19 cellular contexts compared by ENCODE assay signal in genomic region chr17:15106540-15106939, GRCh38.
DNase-seq lines count a peak whose midpoint lies in the region; FAIRE-seq and TF ChIP-seq lines count a peak whose summit lies in the region.
"Had no signal": no experiment of that assay in that cellular context is flagged by ENCODE, and none has a peak within 500 bp of the region (broad histone marks: within the 10 kb centered on the region; RNA-seq: fewer than 3 reads in every experiment).

No MANE protein-coding gene starts in this region.

- peaks cover 6% of the 10 kb centered on the region for H3K4me1 ChIP-seq in astrocyte (ENCODE audit: insufficient read depth, low read length)
- H3K4me1 ChIP-seq in keratinocyte (ENCODE audit: control insufficient read depth, extremely low read depth, insufficient read depth, low read length) = peaks cover 10% of the 10 kb centered on the region
- H3K4me1 ChIP-seq: psoas muscle had no signal

- peak; percentile 29 for FAIRE-seq in astrocyte (lab: Jason Lieb, UNC)
- FAIRE-seq in keratinocyte (lab: Jason Lieb, UNC) = peak; percentile 98

- H3K4me1 Mint-ChIP-seq in astrocyte (ENCODE audit: low read depth, unreplicated experiment) (peaks cover 11% of the 10 kb centered on the region), glutamatergic neuron (ENCODE audit: low read depth, unreplicated experiment) (no peaks in the 10 kb centered on the region)

- H3K79me2 ChIP-seq in astrocyte (ENCODE audit: insufficient read depth, low read length) = no peaks in the 10 kb centered on the region
- H3K79me2 ChIP-seq in keratinocyte (ENCODE audit: control insufficient read depth, insufficient read depth, low read length) = no peaks in the 10 kb centered on the region

- no peak overlapping the region for H3K9ac ChIP-seq in astrocyte (ENCODE audit: low read length)
- H3K9ac ChIP-seq in keratinocyte (ENCODE audit: control insufficient read depth, extremely low read depth, insufficient read depth, low read length) = no peak overlapping the region

- no peaks in the 10 kb centered on the region for H3K27me3 Mint-ChIP-seq in astrocyte (ENCODE audit: low read depth, unreplicated experiment)
- no peaks in the 10 kb centered on the region for H3K27me3 Mint-ChIP-seq in glutamatergic neuron (ENCODE audit: unreplicated experiment)

- DNase-seq in EH (ENCODE audit: low read depth) = peak; percentile 29
- DNase-seq in HK-2 (ENCODE audit: unreplicated experiment) = peak; percentile 4
- peak; percentile 32 for DNase-seq in astrocyte (ENCODE audit: low read depth)
- DNase-seq in keratinocyte (ENCODE audit: low read depth, low spot score) = peak; percentile 36
- no peak for DNase-seq in activated CD4-positive, alpha-beta T cell treated with anti-CD3 and anti-CD28 coated beads, Interleukin-2, amount 50 U/mL, for 4 hours
- DNase-seq in stimulated activated naive CD4-positive, alpha-beta T cell treated with Interleukin-2 at 50 U/mL for 16 hours (lab: John Stamatoyannopoulos, UW) = no peak
- no peak for DNase-seq in NAMALWA (ENCODE audit: low spot score)
- no peak for DNase-seq in glutamatergic neuron
- DNase-seq: activated CD4-positive, alpha-beta T cell treated with anti-CD3 and anti-CD28 coated beads for 48 hours; activated T-cell treated with anti-CD3 and anti-CD28 coated beads, Interleukin-2, amount 50 U/mL, for 24 hours; C1 segment of cervical spinal cord; DND-41; erythroblast; head of caudate nucleus; left colon; MG63; NCI-H2081 treated with DMSO at 0.1 percent for 48 hours; psoas muscle had no signal

- H3K4me2 ChIP-seq in astrocyte (ENCODE audit: low read length) (peak overlapping the region; percentile 16), keratinocyte (ENCODE audit: control insufficient read depth, extremely low read depth, insufficient read depth, low read depth, low read length) (peak overlapping the region; percentile 46)

- no peaks in the 10 kb centered on the region for H3K27me3 ChIP-seq in astrocyte (ENCODE audit: insufficient read depth, low read length)
- H3K27me3 ChIP-seq in keratinocyte (ENCODE audit: control insufficient read depth, extremely low read depth, insufficient read depth, low read length) = no peaks in the 10 kb centered on the region
- H3K27me3 ChIP-seq: MG63 had no signal

- H3K27ac ChIP-seq in astrocyte (ENCODE audit: low read depth, low read length) = no peak overlapping the region
- no peak overlapping the region for H3K27ac ChIP-seq in keratinocyte (ENCODE audit: control insufficient read depth, insufficient read depth, low read length)
- H3K27ac ChIP-seq: psoas muscle had no signal

- H3K9me3 ChIP-seq in astrocyte (ENCODE audit: insufficient read depth, low read depth, low read length) (no peaks in the 10 kb centered on the region), keratinocyte (ENCODE audit: control insufficient read depth, low read depth, low read length) (no peaks in the 10 kb centered on the region)
- H3K9me3 ChIP-seq: MG63, psoas muscle had no signal

- H3K36me3 Mint-ChIP-seq in astrocyte (ENCODE audit: low read depth, unreplicated experiment) (no peaks in the 10 kb centered on the region), glutamatergic neuron (ENCODE audit: unreplicated experiment) (no peaks in the 10 kb centered on the region)

- H3K27ac Mint-ChIP-seq in astrocyte (ENCODE audit: unreplicated experiment) (no peak overlapping the region), glutamatergic neuron (ENCODE audit: unreplicated experiment) (no peak overlapping the region)
- H3K27ac Mint-ChIP-seq: activated T-cell treated with anti-CD3 and anti-CD28 coated beads, Interleukin-2, amount 50 U/mL, for 24 hours; T-helper 2 cell treated with Interferon-gamma antibody and Interleukin-4, amounts not matched to agents 5 μg/mL and 100 μg/mL, for 36 hours had no signal

- dilution Hi-C loops in keratinocyte (cut with MboI; ENCODE audit: extremely low pct_ligation_motif_present, low sequenced_read_pairs) = no loop called here

- H3K36me3 ChIP-seq in astrocyte (ENCODE audit: insufficient read depth, low read length) (no peaks in the 10 kb centered on the region), keratinocyte (ENCODE audit: control insufficient read depth in 2 of 2, extremely low read depth in 1 of 2, insufficient read depth in 2 of 2, low read length in 2 of 2) (no peaks in the 10 kb centered on the region)
- H3K36me3 ChIP-seq: MG63 had no signal

- H3K4me3 ChIP-seq in astrocyte (ENCODE audit: insufficient read depth, low read depth, low read length) = no peak overlapping the region
- no peak overlapping the region for H3K4me3 ChIP-seq in keratinocyte (ENCODE audit: control insufficient read depth in 2 of 3, extremely low read depth in 1 of 3, insufficient read depth in 2 of 3, low read depth in 1 of 3, low read length in 3 of 3)
- H3K4me3 ChIP-seq: MG63, psoas muscle had no signal

- H3K9me1 ChIP-seq in keratinocyte (ENCODE audit: control insufficient read depth, extremely low read depth, insufficient read depth, low read length) = no peaks in the 10 kb centered on the region

- TF ChIP-seq CTCF in astrocyte (IDR thresholded peaks at IDR 0.05; ENCODE audit: insufficient read depth, low read depth, low read length) = no peak
- TF ChIP-seq CTCF in keratinocyte (optimal IDR thresholded peaks at IDR 0.05 in 1 of 3, IDR thresholded peaks at IDR 0.05 in 1 of 3, conservative IDR thresholded peaks at IDR 0.05 in 1 of 3; ENCODE audit: extremely low read depth in 1 of 3, insufficient read depth in 2 of 3, low read length in 3 of 3) = no peak
- TF ChIP-seq CTCF in glutamatergic neuron (IDR thresholded peaks at IDR 0.05; ENCODE audit: partially characterized antibody, unreplicated experiment) = no peak

- H3K9me3 Mint-ChIP-seq in astrocyte (ENCODE audit: unreplicated experiment) = no peaks in the 10 kb centered on the region
- no peaks in the 10 kb centered on the region for H3K9me3 Mint-ChIP-seq in glutamatergic neuron (ENCODE audit: unreplicated experiment)
- H3K9me3 Mint-ChIP-seq: activated T-cell treated with anti-CD3 and anti-CD28 coated beads, Interleukin-2, amount 50 U/mL, for 24 hours; T-helper 2 cell treated with Interferon-gamma antibody and Interleukin-4, amounts not matched to agents 5 μg/mL and 100 μg/mL, for 36 hours had no signal

- H2AFZ ChIP-seq in astrocyte (ENCODE audit: low read depth, low read length) (peak overlapping the region; percentile 36), keratinocyte (ENCODE audit: control insufficient read depth, low read length) (peak overlapping the region; percentile 38)

- H3K4me3 Mint-ChIP-seq in astrocyte (ENCODE audit: unreplicated experiment) = no peak overlapping the region
- no peak overlapping the region for H3K4me3 Mint-ChIP-seq in glutamatergic neuron (ENCODE audit: unreplicated experiment)
- H3K4me3 Mint-ChIP-seq: activated T-cell treated with anti-CD3 and anti-CD28 coated beads, Interleukin-2, amount 50 U/mL, for 24 hours; T-helper 2 cell treated with Interferon-gamma antibody and Interleukin-4, amounts not matched to agents 5 μg/mL and 100 μg/mL, for 36 hours had no signal

- H4K20me1 ChIP-seq in astrocyte (ENCODE audit: insufficient read depth, low read length) = no peaks in the 10 kb centered on the region
- H4K20me1 ChIP-seq in keratinocyte (ENCODE audit: control insufficient read depth, extremely low read depth, insufficient read depth, low read length) = no peaks in the 10 kb centered on the region

Comparison
In these comparisons a context has a peak if more than half of its experiments do, and no peak if none do; other contexts are left out.
1. DNase-seq: peak in EH (single experiment), HK-2 (single experiment), astrocyte (single experiment) and keratinocyte (single experiment); none in activated CD4-positive, alpha-beta T cell treated with anti-CD3 and anti-CD28 coated beads, Interleukin-2, amount 50 U/mL, for 4 hours (0 of 2), stimulated activated naive CD4-positive, alpha-beta T cell treated with Interleukin-2 at 50 U/mL for 16 hours (single experiment), NAMALWA (single experiment) and glutamatergic neuron (single experiment).